Comparison of ENCODE assay signal across 2 cellular contexts in the genomic region with DNA sequence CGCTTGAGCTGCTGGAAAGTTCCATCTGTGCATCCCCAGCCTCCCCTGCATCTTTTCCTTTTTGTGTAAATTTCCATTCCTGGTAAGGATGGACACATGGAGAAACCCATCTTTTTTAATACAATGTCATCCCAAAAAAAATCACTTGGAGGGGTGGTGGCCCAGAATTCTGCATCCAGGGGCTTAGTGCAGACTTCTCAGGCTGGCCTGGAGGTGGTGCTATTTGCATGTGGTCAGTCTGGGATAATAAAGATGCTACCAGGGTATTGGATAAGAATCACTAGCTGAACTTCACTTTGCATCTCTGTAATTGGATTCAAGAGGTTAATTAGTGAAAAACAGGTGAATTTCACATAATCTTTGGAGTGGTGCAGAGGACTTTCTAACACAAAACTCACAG.
TF ChIP-seq lines count a peak whose summit lies in the region.

No MANE protein-coding gene starts in this region.

TF ChIP-seq in Ishikawa, 13 proteins besides CTCF, POLR2A, EP300 and RAD21 (continued from another document):
- no peak for TF ChIP-seq CREB1 (IDR thresholded peaks at IDR 0.05; ENCODE audit: low read depth)
- TF ChIP-seq NFIC (IDR thresholded peaks at IDR 0.05): no peak
- TF ChIP-seq TCF12 (IDR thresholded peaks at IDR 0.05; ENCODE audit: low read depth): no peak
- no peak for TF ChIP-seq TAF1 (IDR thresholded peaks at IDR 0.05; ENCODE audit: low read depth)
- TF ChIP-seq, protein P1, sequence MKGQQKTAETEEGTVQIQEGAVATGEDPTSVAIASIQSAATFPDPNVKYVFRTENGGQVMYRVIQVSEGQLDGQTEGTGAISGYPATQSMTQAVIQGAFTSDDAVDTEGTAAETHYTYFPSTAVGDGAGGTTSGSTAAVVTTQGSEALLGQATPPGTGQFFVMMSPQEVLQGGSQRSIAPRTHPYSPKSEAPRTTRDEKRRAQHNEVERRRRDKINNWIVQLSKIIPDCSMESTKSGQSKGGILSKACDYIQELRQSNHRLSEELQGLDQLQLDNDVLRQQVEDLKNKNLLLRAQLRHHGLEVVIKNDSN (IDR thresholded peaks at IDR 0.05): no peak
- TF ChIP-seq YY1 (IDR thresholded peaks at IDR 0.05; ENCODE audit: low read depth): no peak
- TF ChIP-seq, protein P2, sequence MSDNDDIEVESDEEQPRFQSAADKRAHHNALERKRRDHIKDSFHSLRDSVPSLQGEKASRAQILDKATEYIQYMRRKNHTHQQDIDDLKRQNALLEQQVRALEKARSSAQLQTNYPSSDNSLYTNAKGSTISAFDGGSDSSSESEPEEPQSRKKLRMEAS (IDR thresholded peaks at IDR 0.05): no peak
- no peak for TF ChIP-seq FOXM1 (IDR thresholded peaks at IDR 0.05; ENCODE audit: borderline replicate concordance, low read depth)
- no peak for TF ChIP-seq TEAD4 (IDR thresholded peaks at IDR 0.05)
- TF ChIP-seq, protein P3, sequence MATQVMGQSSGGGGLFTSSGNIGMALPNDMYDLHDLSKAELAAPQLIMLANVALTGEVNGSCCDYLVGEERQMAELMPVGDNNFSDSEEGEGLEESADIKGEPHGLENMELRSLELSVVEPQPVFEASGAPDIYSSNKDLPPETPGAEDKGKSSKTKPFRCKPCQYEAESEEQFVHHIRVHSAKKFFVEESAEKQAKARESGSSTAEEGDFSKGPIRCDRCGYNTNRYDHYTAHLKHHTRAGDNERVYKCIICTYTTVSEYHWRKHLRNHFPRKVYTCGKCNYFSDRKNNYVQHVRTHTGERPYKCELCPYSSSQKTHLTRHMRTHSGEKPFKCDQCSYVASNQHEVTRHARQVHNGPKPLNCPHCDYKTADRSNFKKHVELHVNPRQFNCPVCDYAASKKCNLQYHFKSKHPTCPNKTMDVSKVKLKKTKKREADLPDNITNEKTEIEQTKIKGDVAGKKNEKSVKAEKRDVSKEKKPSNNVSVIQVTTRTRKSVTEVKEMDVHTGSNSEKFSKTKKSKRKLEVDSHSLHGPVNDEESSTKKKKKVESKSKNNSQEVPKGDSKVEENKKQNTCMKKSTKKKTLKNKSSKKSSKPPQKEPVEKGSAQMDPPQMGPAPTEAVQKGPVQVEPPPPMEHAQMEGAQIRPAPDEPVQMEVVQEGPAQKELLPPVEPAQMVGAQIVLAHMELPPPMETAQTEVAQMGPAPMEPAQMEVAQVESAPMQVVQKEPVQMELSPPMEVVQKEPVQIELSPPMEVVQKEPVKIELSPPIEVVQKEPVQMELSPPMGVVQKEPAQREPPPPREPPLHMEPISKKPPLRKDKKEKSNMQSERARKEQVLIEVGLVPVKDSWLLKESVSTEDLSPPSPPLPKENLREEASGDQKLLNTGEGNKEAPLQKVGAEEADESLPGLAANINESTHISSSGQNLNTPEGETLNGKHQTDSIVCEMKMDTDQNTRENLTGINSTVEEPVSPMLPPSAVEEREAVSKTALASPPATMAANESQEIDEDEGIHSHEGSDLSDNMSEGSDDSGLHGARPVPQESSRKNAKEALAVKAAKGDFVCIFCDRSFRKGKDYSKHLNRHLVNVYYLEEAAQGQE (IDR thresholded peaks at IDR 0.05; ENCODE audit: low read depth): no peak

TF ChIP-seq in H1, 55 proteins besides CTCF, POLR2A, EP300 and RAD21:
- TF ChIP-seq, protein P2 (IDR thresholded peaks at IDR 0.05): 0 out of 2 replicates have a peak, but pooled peaks have one; percentile 25
- no peak for TF ChIP-seq SIN3A (conservative IDR thresholded peaks at IDR 0.05 in 1 of 2, IDR thresholded peaks at IDR 0.05 in 1 of 2; ENCODE audit: low read depth in 1 of 2, low read length in 2 of 2)
TF ChIP-seq in H1: peak in this region for 1.
